Comparison of ENCODE assay signal across 8 cellular contexts in the genomic region with DNA sequence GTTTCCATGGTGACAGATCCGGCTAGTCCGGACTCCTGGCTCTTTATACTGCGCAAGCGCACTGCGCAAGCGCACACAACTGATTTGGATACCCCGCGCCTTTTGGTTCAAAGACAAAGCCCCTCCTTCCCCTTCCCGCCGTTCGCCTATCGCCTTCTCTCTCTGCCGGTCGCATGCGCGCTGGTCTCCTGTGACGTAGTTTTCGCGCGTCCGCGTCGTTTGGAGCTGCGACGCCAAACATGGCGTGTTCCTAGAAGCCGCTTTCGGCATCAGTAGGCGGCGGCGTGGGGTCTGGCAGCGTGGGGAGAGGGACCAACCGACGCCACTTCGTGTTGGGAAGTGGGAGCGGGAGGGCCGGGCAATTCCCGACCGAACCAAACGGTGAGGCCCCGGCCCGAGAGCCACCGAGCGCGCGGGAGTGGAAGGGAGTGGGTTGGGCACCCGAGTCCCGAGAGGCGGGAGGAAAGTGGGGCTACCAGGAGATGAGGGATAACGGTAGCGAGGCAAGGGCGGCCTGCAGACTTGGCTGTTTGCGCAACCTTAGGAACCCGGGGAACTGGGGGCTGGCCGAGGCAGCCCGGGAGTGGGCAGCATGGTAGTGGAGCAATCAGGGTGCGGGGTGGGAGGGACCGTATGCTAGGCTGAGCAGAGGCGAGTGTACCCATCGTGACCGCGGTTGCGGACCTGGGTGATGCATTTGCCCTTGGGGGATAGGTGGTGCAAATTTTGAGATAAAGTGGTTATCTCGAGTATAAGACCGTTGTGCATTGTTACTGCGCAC. TPM values are rescaled to one million over a fixed set of nuclear protein-coding genes. Genes with fewer than 3 reads are reported as not detected.
DNase-seq lines count a peak whose midpoint lies in the region; ATAC-seq and TF ChIP-seq lines count a peak whose summit lies in the region.

IPO11 (plus strand) TSS at position 215 of the 781 bp plus-strand sequence. CDS start 24,517 bp downstream, outside the sequence.

- H3K4me3 ChIP-seq in BLaER1 (peak within 1 kb of the TSS; percentile 92), coronary artery (peak within 1 kb of the TSS; percentile 90)

- peaks cover 22% of the 10 kb centered on the region for H3K4me1 Mint-ChIP-seq in activated CD4-positive, alpha-beta T cell treated with anti-CD3 and anti-CD28 coated beads, Interleukin-2, amount 10 ng/mL, durations not matched to agents 7 days and 5 days

- H3K27me3 Mint-ChIP-seq in activated CD4-positive, alpha-beta T cell treated with anti-CD3 and anti-CD28 coated beads, Interleukin-2, amount 10 ng/mL, durations not matched to agents 7 days and 5 days, result no peaks in the 10 kb centered on the region

- H3K27me3 ChIP-seq in BLaER1, result no peaks in the 10 kb centered on the region
- no peaks in the 10 kb centered on the region for H3K27me3 ChIP-seq in layer of hippocampus (ENCODE audit: control insufficient read depth, insufficient read depth, low read length)

- peaks cover 18% of the 10 kb centered on the region for H3K36me3 ChIP-seq in BLaER1

- no peaks in the 10 kb centered on the region for H3K9me3 Mint-ChIP-seq in activated CD4-positive, alpha-beta T cell treated with anti-CD3 and anti-CD28 coated beads, Interleukin-2, amount 10 ng/mL, durations not matched to agents 7 days and 5 days

- no peak for TF ChIP-seq CTCF in coronary artery (IDR thresholded peaks at IDR 0.05)

- peaks cover 22% of the 10 kb centered on the region for H3K4me1 ChIP-seq in BLaER1

- peak within 1 kb of the TSS; percentile 88 for H3K9ac ChIP-seq in BLaER1

- peaks cover 46% of the 10 kb centered on the region for H4K20me1 ChIP-seq in BLaER1

- H3K36me3 Mint-ChIP-seq in activated CD4-positive, alpha-beta T cell treated with anti-CD3 and anti-CD28 coated beads, Interleukin-2, amount 10 ng/mL, durations not matched to agents 7 days and 5 days (ENCODE audit: low read depth), result no peaks in the 10 kb centered on the region

- H3K4me3 Mint-ChIP-seq in activated CD4-positive, alpha-beta T cell treated with anti-CD3 and anti-CD28 coated beads, Interleukin-2, amount 10 ng/mL, durations not matched to agents 7 days and 5 days, result peak within 1 kb of the TSS; percentile 83

- DNase-seq in NCI-H69 (lab: John Stamatoyannopoulos, UW), result peak; percentile 100
- DNase-seq in activated CD4-positive, alpha-beta T cell treated with anti-CD3 and anti-CD28 coated beads, Interleukin-2, amount 10 ng/mL, durations not matched to agents 7 days and 5 days, result peak; percentile 99
- DNase-seq in coronary artery (ENCODE audit: low spot score), result peak; percentile 99
- DNase-seq in stimulated activated CD4-positive, alpha-beta T cell treated with anti-CD3 and anti-CD28 coated beads, Interleukin-1b, Interleukin-23, amount 100 ng/mL, for 4 hours (ENCODE audit: low read depth in 2 of 2), result peak; percentile 95 to 97

- CTCF ChIA-PET in activated CD4-positive, alpha-beta T cell treated with anti-CD3 and anti-CD28 coated beads, Interleukin-2, amount 10 ng/mL, durations not matched to agents 7 days and 5 days (lab: Charles Lee), result interaction anchor here (0.6 to 3.1 kb wide), 4 partner anchors 9 to 183 kb away, joined by 3 to 22 read pairs (median 3); partner anchors contain the start of gene DIMT1

- H3K27ac ChIP-seq in BLaER1 (peak within 1 kb of the TSS; percentile 88), coronary artery (peak within 1 kb of the TSS; percentile 44 to 77), layer of hippocampus (ENCODE audit: low read depth, low read length) (peak within 1 kb of the TSS; percentile 14)

- POLR2A ChIA-PET in activated CD4-positive, alpha-beta T cell treated with anti-CD3 and anti-CD28 coated beads, Interleukin-2, amount 10 ng/mL, durations not matched to agents 7 days and 5 days (lab: Charles Lee), result interaction anchor here (0.6 to 1.7 kb wide), 2 partner anchors 10 to 165 kb away, joined by 4 to 8 read pairs; partner anchors contain the start of gene DIMT1

- H3K4me2 ChIP-seq in BLaER1, result peak within 1 kb of the TSS; percentile 97

- H3K9me3 ChIP-seq in BLaER1, result no peaks in the 10 kb centered on the region

- ATAC-seq in GM19328 (IDR thresholded peaks at IDR 0.05; ENCODE audit: unreplicated experiment), result peak; percentile 96
- ATAC-seq in HG03520 (IDR thresholded peaks at IDR 0.05; ENCODE audit: unreplicated experiment), result peak; percentile 95

- H3K27ac Mint-ChIP-seq in activated CD4-positive, alpha-beta T cell treated with anti-CD3 and anti-CD28 coated beads, Interleukin-2, amount 10 ng/mL, durations not matched to agents 7 days and 5 days, result peak within 1 kb of the TSS; percentile 90

RNA-seq across cellular contexts. Expression of gene IPO11, which starts in this region (rescaled TPM):
- total RNA-seq in activated CD4-positive, alpha-beta T cell treated with anti-CD3 and anti-CD28 coated beads, Interleukin-2, amount 10 ng/mL, durations not matched to agents 7 days and 5 days, result 10 to 100 TPM; 27.3 to 29.9 TPM

Comparison
In these comparisons a context has a peak if more than half of its experiments do, and no peak if none do; other contexts are left out.
1. Peak in every context shown above with its lines: DNase-seq, ATAC-seq, H3K4me3 ChIP-seq and H3K27ac ChIP-seq.
2. H3K27ac ChIP-seq: peak in every context shown above with its lines; median percentile 88 in BLaER1; 60 in coronary artery; 14 in layer of hippocampus.